Comparison of ENCODE assay signal across 8 cellular contexts in genomic region chr19:12890787-12891552, GRCh38. TPM values are rescaled to one million over a fixed set of nuclear protein-coding genes. Genes with fewer than 3 reads are reported as not detected.
A peak's percentile ranks its signal among the peaks of the same experiment; 100 is the strongest.
DNase-seq lines count a peak whose midpoint lies in the region; ATAC-seq, FAIRE-seq and TF ChIP-seq lines count a peak whose summit lies in the region.

GCDH (plus strand) TSS chr19:12891160; CDS start chr19:12891305, 145 bp downstream.

- peaks cover 4% of the 10 kb centered on the region for H3K27me3 ChIP-seq in astrocyte (ENCODE audit: insufficient read depth, low read length)
- no peaks in the 10 kb centered on the region for H3K27me3 ChIP-seq in right cardiac atrium (ENCODE audit: control insufficient read depth, insufficient read depth)
- H3K27me3 ChIP-seq in uterus: peaks cover 0 to 2% of the 10 kb centered on the region in 2 donors

- peak within 1 kb of the TSS; percentile 64 for H3K27ac Mint-ChIP-seq in astrocyte (ENCODE audit: unreplicated experiment)

- peak; percentile 99 for DNase-seq in NCI-H2029 (lab: John Stamatoyannopoulos, UW)
- peak; percentile 96 for DNase-seq in T-helper 22 cell (ENCODE audit: low read depth)
- peak; percentile 98 for DNase-seq in astrocyte (ENCODE audit: low read depth)
- peak; percentile 98 to 99 (median 98) for DNase-seq in right cardiac atrium
- DNase-seq in pulmonary artery endothelial cell (ENCODE audit: low read depth, low spot score): peak; percentile 97
- DNase-seq in uterus: peak; percentile 95 to 98

- intact Hi-C loops in right cardiac atrium (cut with DNase I): no loop called here
- intact Hi-C loops in uterus (cut with DNase I; ENCODE audit: low total_unique reads): no loop called here

- no peak for TF ChIP-seq CTCF in astrocyte (IDR thresholded peaks at IDR 0.05; ENCODE audit: insufficient read depth, low read depth, low read length)
- peak in 1 of 4 experiments; percentile 34 for TF ChIP-seq CTCF in uterus (IDR thresholded peaks at IDR 0.05)

- peak; percentile 17 to 64 for TF ChIP-seq POLR2A in uterus (IDR thresholded peaks at IDR 0.05)

- H3K4me3 ChIP-seq in astrocyte (ENCODE audit: insufficient read depth, low read depth, low read length) (peak within 1 kb of the TSS; percentile 69), right cardiac atrium (ENCODE audit: low read length) (peak within 1 kb of the TSS; percentile 63), uterus (peak within 1 kb of the TSS; percentile 92 to 94)

- H3K27ac ChIP-seq in astrocyte (ENCODE audit: low read depth, low read length) (no peak within 1 kb of the TSS), right cardiac atrium (ENCODE audit: low read length) (peak within 1 kb of the TSS; percentile 88), uterus (peak within 1 kb of the TSS; percentile 61 to 85)

- H4K20me1 ChIP-seq in astrocyte (ENCODE audit: insufficient read depth, low read length): no peaks in the 10 kb centered on the region

- FAIRE-seq in astrocyte (lab: Jason Lieb, UNC): peak; percentile 63

- ATAC-seq in GM18499 (IDR thresholded peaks at IDR 0.05; ENCODE audit: insufficient read depth, unreplicated experiment) (peak; percentile 73), HG02943 (IDR thresholded peaks at IDR 0.05; ENCODE audit: low read depth, unreplicated experiment) (peak; percentile 88), right cardiac atrium (peak; percentile 99)

- H3K27me3 Mint-ChIP-seq in astrocyte (ENCODE audit: low read depth, unreplicated experiment): peaks cover 20% of the 10 kb centered on the region

- H3K36me3 Mint-ChIP-seq in astrocyte (ENCODE audit: low read depth, unreplicated experiment): peaks cover 5% of the 10 kb centered on the region

- H3K9ac ChIP-seq in astrocyte (ENCODE audit: low read length): peak within 1 kb of the TSS; percentile 76

- WGBS in right cardiac atrium: under 1% methylated on average over 49 of the region's 49 CpGs

- H3K4me1 Mint-ChIP-seq in astrocyte (ENCODE audit: low read depth, unreplicated experiment): no peaks in the 10 kb centered on the region

- H3K4me1 ChIP-seq in astrocyte (ENCODE audit: insufficient read depth, low read length) (peaks cover 10% of the 10 kb centered on the region), right cardiac atrium (ENCODE audit: control insufficient read depth, insufficient read depth, low read length) (peaks cover 6% of the 10 kb centered on the region), uterus (peaks cover 0 to 6% of the 10 kb centered on the region in 2 donors)

- no peaks in the 10 kb centered on the region for H3K36me3 ChIP-seq in astrocyte (ENCODE audit: insufficient read depth, low read length)
- H3K36me3 ChIP-seq in uterus: no peaks in the 10 kb centered on the region

- peak within 1 kb of the TSS; percentile 98 for H3K4me2 ChIP-seq in astrocyte (ENCODE audit: low read length)

- no peaks in the 10 kb centered on the region for H3K9me3 Mint-ChIP-seq in astrocyte (ENCODE audit: unreplicated experiment)

- peak within 1 kb of the TSS; percentile 97 for H3K4me3 Mint-ChIP-seq in astrocyte (ENCODE audit: unreplicated experiment)

- peaks cover 8% of the 10 kb centered on the region for H3K79me2 ChIP-seq in astrocyte (ENCODE audit: insufficient read depth, low read length)

- H3K9me3 ChIP-seq in astrocyte (ENCODE audit: insufficient read depth, low read depth, low read length) (no peaks in the 10 kb centered on the region), right cardiac atrium (ENCODE audit: control insufficient read depth, low read length) (no peaks in the 10 kb centered on the region), uterus (no peaks in the 10 kb centered on the region)

- peak within 1 kb of the TSS; percentile 93 for H2AFZ ChIP-seq in astrocyte (ENCODE audit: low read depth, low read length)

RNA-seq across cellular contexts. Expression of gene GCDH, which starts in this region (rescaled TPM):
- total RNA-seq in astrocyte (15.5 and 17.5 TPM in 2 replicates), right cardiac atrium (10 to 100 TPM; 22.7 to 38.2 (median 27.4) TPM), pulmonary artery endothelial cell (25.3 and 29.8 TPM in 2 replicates), uterus (10 to 100 TPM in 3 of 4 donors, 1 to 10 TPM in 1; 6.8 to 47.9 (median 18.2) TPM)
- polyA plus RNA-seq in right cardiac atrium: 26.1 TPM
